ENCODE assay signal across 8 cellular contexts in the genomic region with DNA sequence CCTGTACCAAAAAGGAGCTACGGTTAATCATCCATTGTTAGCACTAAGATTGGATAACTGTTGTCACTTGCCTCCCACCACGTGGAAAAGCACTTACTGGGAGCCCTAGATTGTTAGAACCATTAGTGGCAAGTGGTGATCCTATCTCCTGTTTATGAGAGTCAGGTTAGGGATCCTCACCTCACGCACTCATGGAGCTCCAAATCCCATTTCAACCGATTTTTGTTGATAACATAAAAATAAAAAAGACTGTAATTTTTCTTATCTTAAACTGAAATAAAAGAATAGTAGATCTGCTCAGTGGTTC. TPM values are rescaled to one million over a fixed set of nuclear protein-coding genes. Genes with fewer than 3 reads are reported as not detected.
DNase-seq lines count a peak whose midpoint lies in the region; ATAC-seq and TF ChIP-seq lines count a peak whose summit lies in the region.

No MANE protein-coding gene starts in this region.

- TF ChIP-seq CTCF in cardiac muscle cell (IDR thresholded peaks at IDR 0.05; ENCODE audit: low read depth, low read length): no peak
- no peak for TF ChIP-seq CTCF in adrenal gland (IDR thresholded peaks at IDR 0.05)
- no peak for TF ChIP-seq CTCF in right lobe of liver (IDR thresholded peaks at IDR 0.05)
- no peak for TF ChIP-seq CTCF in upper lobe of left lung (IDR thresholded peaks at IDR 0.05)

- DNase-seq in cardiac muscle cell (ENCODE audit: low read depth in 1 of 2, low spot score in 1 of 2) (peak in 1 of 2 donors; percentile 30), left cardiac atrium (no peak), adrenal gland (no peak), right lobe of liver (no peak), upper lobe of left lung (no peak), cerebellum (ENCODE audit: low spot score) (no peak), DMS153 treated with DMSO at 0.1 percent for 48 hours (lab: John Stamatoyannopoulos, UW; ENCODE audit: unreplicated experiment) (no peak)

- H3K4me3 ChIP-seq in cardiac muscle cell (peak overlapping the region; percentile 83), adrenal gland (peak overlapping the region in 3 of 4 donors; percentile 63 to 98 (median 97)), right lobe of liver (peak overlapping the region; percentile 85 to 95 (median 95)), upper lobe of left lung (peak overlapping the region; percentile 31 to 91 (median 87))

- no peaks in the 10 kb centered on the region for H3K27me3 ChIP-seq in cardiac muscle cell
- H3K27me3 ChIP-seq in adrenal gland: no peaks in the 10 kb centered on the region
- no peaks in the 10 kb centered on the region for H3K27me3 ChIP-seq in right lobe of liver
- H3K27me3 ChIP-seq in upper lobe of left lung: no peaks in the 10 kb centered on the region

- peak overlapping the region; percentile 98 for H3K27ac ChIP-seq in cardiac muscle cell
- H3K27ac ChIP-seq in adrenal gland: peak overlapping the region in 3 of 5 donors; percentile 85 to 98 (median 97)
- peak overlapping the region; percentile 98 to 99 (median 99) for H3K27ac ChIP-seq in right lobe of liver
- H3K27ac ChIP-seq in upper lobe of left lung: peak overlapping the region in 2 of 4 donors; percentile 97 to 98

- H3K4me1 ChIP-seq in cardiac muscle cell (ENCODE audit: low read depth) (peaks cover 23% of the 10 kb centered on the region), adrenal gland (replicated peaks in 1 of 2) (peaks cover 21 to 39% of the 10 kb centered on the region in 2 donors), right lobe of liver (peaks cover 0 to 39% (median 12%) of the 10 kb centered on the region in 4 donors), upper lobe of left lung (peaks cover 29 to 49% (median 36%) of the 10 kb centered on the region in 4 donors)

- no peak for TF ChIP-seq EP300 in upper lobe of left lung (IDR thresholded peaks at IDR 0.05)

- H3K36me3 ChIP-seq in cardiac muscle cell (peaks cover 6% of the 10 kb centered on the region), adrenal gland (replicated peaks in 1 of 2) (peaks cover 0 to 12% of the 10 kb centered on the region in 2 donors), right lobe of liver (peaks cover 0 to 19% (median 5%) of the 10 kb centered on the region in 4 donors), upper lobe of left lung (peaks cover 0 to 25% (median 6%) of the 10 kb centered on the region in 4 donors)

- ATAC-seq in left cardiac atrium (no peak), right lobe of liver (no peak), upper lobe of left lung (ENCODE audit: low FRiP score in 2 of 2) (no peak), GM19452 (IDR thresholded peaks at IDR 0.05; ENCODE audit: unreplicated experiment) (no peak)

- H3K9me3 ChIP-seq in cardiac muscle cell (ENCODE audit: low read depth) (no peaks in the 10 kb centered on the region), adrenal gland (replicated peaks in 1 of 3) (no peaks in the 10 kb centered on the region), right lobe of liver (no peaks in the 10 kb centered on the region), upper lobe of left lung (no peaks in the 10 kb centered on the region)

- WGBS in adrenal gland, 4 donors: 18 to 20% (median 19%) methylated on average over 4 of the region's 4 CpGs
- WGBS in right lobe of liver (ENCODE audit: insufficient coverage, low coverage, low lambda C conversion rate, missing lambda C conversion rate): 12% methylated on average over 4 of the region's 4 CpGs
- 21 to 26% methylated on average over 4 of the region's 4 CpGs for WGBS in upper lobe of left lung, 2 donors

- TF ChIP-seq POLR2A in adrenal gland (IDR thresholded peaks at IDR 0.05): no peak
- no peak for TF ChIP-seq POLR2A in right lobe of liver (IDR thresholded peaks at IDR 0.05)
- no peak for TF ChIP-seq POLR2A in upper lobe of left lung (IDR thresholded peaks at IDR 0.05)

- intact Hi-C loops in left cardiac atrium (cut with DNase I) (no loop called here), adrenal gland (cut with DNase I) (no loop called here), right lobe of liver (cut with DNase I) (no loop called here)

RNA-seq across cellular contexts. Expression of gene ZNF770, which starts 1.0 kb away (rescaled TPM):
- total RNA-seq in cardiac muscle cell (22.6 and 28.9 TPM in 2 replicates), left cardiac atrium (10 to 100 TPM; 33.7 to 35.8 TPM), adrenal gland (10 to 100 TPM; 15.4 to 37.6 (median 33.2) TPM), right lobe of liver (10 to 100 TPM; 19.4 to 35.8 (median 24.8) TPM), upper lobe of left lung (10 to 100 TPM in 4 of 6 donors, 1 to 10 TPM in 2; 6.4 to 28.2 (median 21.7) TPM), cerebellum (76.9 TPM)
- polyA plus RNA-seq in cardiac muscle cell (53.8 and 64.5 TPM in 2 replicates), adrenal gland (10 to 100 TPM in 2 of 3 donors, 1 to 10 TPM in 1; 7.3 to 37.0 (median 10.8) TPM)

RNA-seq across cellular contexts. Expression of gene AQR, which starts 17.6 kb away (rescaled TPM):
- 16.0 and 20.6 TPM in 2 replicates for total RNA-seq in cardiac muscle cell
- polyA plus RNA-seq in cardiac muscle cell: 14.6 and 14.7 TPM in 2 replicates
- 10 to 100 TPM; 12.9 to 14.3 TPM for total RNA-seq in left cardiac atrium
- 10 to 100 TPM; 13.9 to 37.4 (median 28.3) TPM for total RNA-seq in adrenal gland
- polyA plus RNA-seq in adrenal gland: 10 to 100 TPM; 10.2 to 43.4 (median 24.3) TPM
- total RNA-seq in right lobe of liver: 10 to 100 TPM in 4 of 6 experiments, 1 to 10 TPM in 2; 9.1 to 15.3 (median 11.8) TPM
- 10 to 100 TPM in 5 of 6 donors, 1 to 10 TPM in 1; 9.9 to 40.2 (median 22.6) TPM for total RNA-seq in upper lobe of left lung
- total RNA-seq in cerebellum: 39.2 TPM
